Comparison of ENCODE assay signal across 18 cellular contexts in the genomic region with DNA sequence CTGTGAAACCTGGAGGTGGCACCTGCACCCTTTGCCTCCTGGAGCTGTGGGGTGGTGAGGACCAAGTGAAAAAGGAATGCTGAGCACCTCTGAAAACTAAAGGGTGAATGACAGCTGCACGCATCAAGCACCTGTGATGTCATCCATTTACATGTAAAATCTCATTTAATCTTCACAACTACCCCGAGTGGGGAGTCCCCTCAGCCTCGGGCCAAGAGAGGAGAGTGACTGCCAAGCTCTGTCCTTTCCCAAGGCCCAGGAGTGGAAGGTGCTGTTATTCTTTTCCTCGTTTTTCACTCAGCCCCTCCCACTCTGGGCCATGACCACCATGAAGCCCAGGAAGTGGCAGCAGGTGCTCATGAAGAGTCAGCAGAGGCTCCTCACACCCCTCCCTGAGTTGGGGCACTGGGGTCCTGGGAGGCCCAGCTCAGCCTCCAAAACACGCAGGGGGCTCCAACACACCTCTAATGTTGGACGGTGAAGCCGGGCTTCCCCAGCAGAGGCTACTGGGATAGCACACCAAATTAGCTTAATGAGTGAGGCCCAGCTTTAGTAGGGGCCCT. TPM values are rescaled to one million over a fixed set of nuclear protein-coding genes. Genes with fewer than 3 reads are reported as not detected.
DNase-seq lines count a peak whose midpoint lies in the region; ATAC-seq and TF ChIP-seq lines count a peak whose summit lies in the region.
"Had no signal": no experiment of that assay in that cellular context is flagged by ENCODE, and none has a peak within 500 bp of the region (broad histone marks: within the 10 kb centered on the region; RNA-seq: fewer than 3 reads in every experiment).

No MANE protein-coding gene starts in this region.

- H3K4me3 ChIP-seq in Caco-2 (ENCODE audit: low read depth, low read length) = no peak overlapping the region
- H3K4me3 ChIP-seq in GM23338 = no peak overlapping the region
- H3K4me3 ChIP-seq: SJCRH30 had no signal

- H3K4me1 ChIP-seq in Caco-2 (peaks cover 7% of the 10 kb centered on the region; the same call in 1 of the 2 replicates), GM23338 (ENCODE audit: insufficient read depth) (peaks cover 58% of the 10 kb centered on the region)

- H3K9me2 ChIP-seq in GM23338 (ENCODE audit: insufficient read depth) = no peaks in the 10 kb centered on the region

- CTCF ChIA-PET in Caco-2 (lab: Charles Lee) = interaction anchor here (2.8 kb wide), 1 partner anchor 36 kb away, joined by 22 read pairs; the partner anchor contains the start of gene NECTIN1

- H3K27ac Mint-ChIP-seq in Caco-2 (ENCODE audit: unreplicated experiment) (peak overlapping the region; percentile 64), GM23338 (0 out of 2 replicates have a peak overlapping the region, but pooled peaks have one; percentile 39), glutamatergic neuron (ENCODE audit: unreplicated experiment) (no peak overlapping the region)
- no peak overlapping the region for H3K27ac Mint-ChIP-seq in activated naive CD8-positive, alpha-beta T cell treated with anti-CD3 and anti-CD28 coated beads, Interleukin-2, amount 50 U/mL, for 24 hours
- H3K27ac Mint-ChIP-seq: activated CD4-positive, alpha-beta memory T cell treated with anti-CD3 and anti-CD28 coated beads, Interleukin-2, amount 10 ng/mL, durations not matched to agents 7 days and 5 days; activated T-helper 2 cell treated with anti-CD3 and anti-CD28 coated beads, Interferon-gamma antibody, Interleukin-2, Interleukin-4, amounts not matched to agents 10 μg/mL and 5 μg/mL and 100 μg/mL, durations not matched to agents 14 hours and 24 hours and 36 hours; nephron progenitor cell had no signal

- H3K9me3 Mint-ChIP-seq in Caco-2 (ENCODE audit: unreplicated experiment) (no peaks in the 10 kb centered on the region), GM23338 (no peaks in the 10 kb centered on the region), glutamatergic neuron (ENCODE audit: unreplicated experiment) (peaks cover 2% of the 10 kb centered on the region)
- H3K9me3 Mint-ChIP-seq in activated naive CD8-positive, alpha-beta T cell treated with anti-CD3 and anti-CD28 coated beads, Interleukin-2, amount 50 U/mL, for 24 hours = no peaks in the 10 kb centered on the region
- H3K9me3 Mint-ChIP-seq: activated CD4-positive, alpha-beta memory T cell treated with anti-CD3 and anti-CD28 coated beads, Interleukin-2, amount 10 ng/mL, durations not matched to agents 7 days and 5 days; activated T-helper 2 cell treated with anti-CD3 and anti-CD28 coated beads, Interferon-gamma antibody, Interleukin-2, Interleukin-4, amounts not matched to agents 10 μg/mL and 5 μg/mL and 100 μg/mL, durations not matched to agents 14 hours and 24 hours and 36 hours; nephron progenitor cell had no signal

- H3K36me3 ChIP-seq in Caco-2 (ENCODE audit: control insufficient read depth, insufficient read depth, low read length) (no peaks in the 10 kb centered on the region), GM23338 (ENCODE audit: insufficient read depth) (no peaks in the 10 kb centered on the region)

- H3K79me2 ChIP-seq in GM23338 (replicated peaks; ENCODE audit: insufficient read depth) = peaks cover 88% of the 10 kb centered on the region

- BruUV-seq in Caco-2 (replicated peaks; lab: Mats Ljungman, UMichigan) = no TSS peak

- TF ChIP-seq CTCF in Caco-2 (IDR thresholded peaks at IDR 0.05; ENCODE audit: insufficient read depth in 1 of 2, low read depth in 1 of 2, low read length in 1 of 2, severe bottlenecking in 1 of 2, unreplicated experiment in 1 of 2) = no peak
- no peak for TF ChIP-seq CTCF in GM23338 (conservative IDR thresholded peaks at IDR 0.05; ENCODE audit: low read depth in 2 of 2)
- no peak for TF ChIP-seq CTCF in glutamatergic neuron (IDR thresholded peaks at IDR 0.05; ENCODE audit: partially characterized antibody, unreplicated experiment)

- DNase-seq in Caco-2 (no peak), GM23338 (ENCODE audit: low spot score) (no peak), SHP77 treated with DMSO at 0.1 percent for 48 hours (lab: John Stamatoyannopoulos, UW) (peak; percentile 11), glutamatergic neuron (no peak), head of caudate nucleus (no peak)
- DNase-seq in activated naive CD8-positive, alpha-beta T cell treated with anti-CD3 and anti-CD28 coated beads, Interleukin-2, amount 50 U/mL, for 24 hours = no peak
- no peak for DNase-seq in activated CD4-positive, CD25-positive, alpha-beta regulatory T cell (lab: John Stamatoyannopoulos, UW)
- DNase-seq: activated CD4-positive, alpha-beta memory T cell treated with anti-CD3 and anti-CD28 coated beads, Interleukin-2, amount 10 ng/mL, durations not matched to agents 7 days and 5 days; AML-193; Karpas-422; NCI-H146; nephron progenitor cell; NK-92 treated with Interleukin-12 subunit alpha and Interleukin-12 subunit beta, amount 100 ng/mL, for 24 hours; right cardiac atrium; stimulated activated CD4-positive, alpha-beta T cell treated with anti-CD3 and anti-CD28 coated beads, Interleukin-1b, Interleukin-23, amount 100 ng/mL, for 48 hours had no signal

- H3K27ac ChIP-seq in GM23338 (ENCODE audit: low read depth) = no peak overlapping the region
- H3K27ac ChIP-seq: SJCRH30 had no signal

- H3K36me3 Mint-ChIP-seq in Caco-2 (ENCODE audit: insufficient read depth, unreplicated experiment) (peaks cover 7% of the 10 kb centered on the region), GM23338 (ENCODE audit: low read depth) (no peaks in the 10 kb centered on the region; the same call in 2 of the 3 replicates), glutamatergic neuron (ENCODE audit: unreplicated experiment) (no peaks in the 10 kb centered on the region)
- H3K36me3 Mint-ChIP-seq in activated naive CD8-positive, alpha-beta T cell treated with anti-CD3 and anti-CD28 coated beads, Interleukin-2, amount 50 U/mL, for 24 hours (ENCODE audit: low read depth) = no peaks in the 10 kb centered on the region

- no peak overlapping the region for H2AFZ ChIP-seq in GM23338

- peaks cover 68% of the 10 kb centered on the region for H4K20me1 ChIP-seq in GM23338 (replicated peaks; ENCODE audit: insufficient read depth)

- no peaks in the 10 kb centered on the region for H3K9me3 ChIP-seq in Caco-2
- H3K9me3 ChIP-seq: SJCRH30 had no signal

- H3K4me3 Mint-ChIP-seq in Caco-2 (ENCODE audit: unreplicated experiment) (no peak overlapping the region), GM23338 (peak overlapping the region; percentile 27; the same call in 2 of the 3 replicates), glutamatergic neuron (ENCODE audit: unreplicated experiment) (peak overlapping the region; percentile 6)
- no peak overlapping the region for H3K4me3 Mint-ChIP-seq in activated naive CD8-positive, alpha-beta T cell treated with anti-CD3 and anti-CD28 coated beads, Interleukin-2, amount 50 U/mL, for 24 hours
- H3K4me3 Mint-ChIP-seq: activated CD4-positive, alpha-beta memory T cell treated with anti-CD3 and anti-CD28 coated beads, Interleukin-2, amount 10 ng/mL, durations not matched to agents 7 days and 5 days; nephron progenitor cell had no signal

- H3K4me1 Mint-ChIP-seq in Caco-2 (ENCODE audit: low read depth, unreplicated experiment) (peaks cover 21% of the 10 kb centered on the region), GM23338 (peaks cover 80% of the 10 kb centered on the region), glutamatergic neuron (ENCODE audit: low read depth, unreplicated experiment) (peaks cover 12% of the 10 kb centered on the region)
- H3K4me1 Mint-ChIP-seq in activated naive CD8-positive, alpha-beta T cell treated with anti-CD3 and anti-CD28 coated beads, Interleukin-2, amount 50 U/mL, for 24 hours = peaks cover 33% of the 10 kb centered on the region

- H3K27me3 Mint-ChIP-seq in Caco-2 (ENCODE audit: insufficient read depth, unreplicated experiment) = no peaks in the 10 kb centered on the region
- H3K27me3 Mint-ChIP-seq in GM23338 (ENCODE audit: insufficient read depth, low read depth, poor library complexity) = peaks cover 31% of the 10 kb centered on the region
- H3K27me3 Mint-ChIP-seq in glutamatergic neuron (ENCODE audit: unreplicated experiment) = peaks cover 7% of the 10 kb centered on the region
- H3K27me3 Mint-ChIP-seq in activated naive CD8-positive, alpha-beta T cell treated with anti-CD3 and anti-CD28 coated beads, Interleukin-2, amount 50 U/mL, for 24 hours = no peaks in the 10 kb centered on the region

- H3K27me3 ChIP-seq in Caco-2 (replicated peaks; ENCODE audit: control insufficient read depth, insufficient read depth, low read length) (no peaks in the 10 kb centered on the region), GM23338 (ENCODE audit: insufficient read depth) (no peaks in the 10 kb centered on the region)
- H3K27me3 ChIP-seq: SJCRH30 had no signal

- H3K4me2 ChIP-seq in GM23338 = peak overlapping the region; percentile 51; the same call in 1 of the 2 replicates

- POLR2A ChIA-PET in Caco-2 (lab: Charles Lee) = no interaction called here

- intact Hi-C loops in Caco-2 (cut with micrococcal nuclease; ENCODE audit: unreplicated experiment) (no loop called here), head of caudate nucleus (cut with DNase I) (no loop called here)

- ATAC-seq in GM23338 = no peak
- no peak for ATAC-seq in HG02678 (IDR thresholded peaks at IDR 0.05; ENCODE audit: unreplicated experiment)
- ATAC-seq in activated naive CD8-positive, alpha-beta T cell treated with anti-CD3 and anti-CD28 coated beads, Interleukin-2, amount 50 U/mL, for 24 hours = no peak
- ATAC-seq: right cardiac atrium had no signal

- no peaks in the 10 kb centered on the region for H3F3A ChIP-seq in GM23338 (replicated peaks; ENCODE audit: low read depth)

TF ChIP-seq in GM23338, 12 proteins besides CTCF, POLR2A, EP300 and RAD21 (continues in another document):
- TF ChIP-seq POLR2AphosphoS5 (IDR thresholded peaks at IDR 0.05; ENCODE audit: low read depth) = no peak
- TF ChIP-seq, protein P1, sequence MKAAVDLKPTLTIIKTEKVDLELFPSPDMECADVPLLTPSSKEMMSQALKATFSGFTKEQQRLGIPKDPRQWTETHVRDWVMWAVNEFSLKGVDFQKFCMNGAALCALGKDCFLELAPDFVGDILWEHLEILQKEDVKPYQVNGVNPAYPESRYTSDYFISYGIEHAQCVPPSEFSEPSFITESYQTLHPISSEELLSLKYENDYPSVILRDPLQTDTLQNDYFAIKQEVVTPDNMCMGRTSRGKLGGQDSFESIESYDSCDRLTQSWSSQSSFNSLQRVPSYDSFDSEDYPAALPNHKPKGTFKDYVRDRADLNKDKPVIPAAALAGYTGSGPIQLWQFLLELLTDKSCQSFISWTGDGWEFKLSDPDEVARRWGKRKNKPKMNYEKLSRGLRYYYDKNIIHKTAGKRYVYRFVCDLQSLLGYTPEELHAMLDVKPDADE (IDR thresholded peaks at IDR 0.05) = no peak
- no peak for TF ChIP-seq ZNF114 (CRISPR knock-in tag; IDR thresholded peaks at IDR 0.05)
- no peak for TF ChIP-seq EZH2 (IDR thresholded peaks at IDR 0.05; ENCODE audit: low read depth, unreplicated experiment)
- no peak for TF ChIP-seq CREB1 (CRISPR knock-in tag; IDR thresholded peaks at IDR 0.05; ENCODE audit: low read depth)

RNA-seq across cellular contexts. Expression of gene NECTIN1, which starts 35.7 kb away (rescaled TPM):
- total RNA-seq in Caco-2 (2022) (60.1 and 63.6 TPM in 2 replicates), glutamatergic neuron (ENCODE audit: unreplicated experiment) (26.0 TPM)
- 48.4 and 56.3 TPM in 2 replicates for total RNA-seq in GM23338 (2014; rRNA removed; shearing (Covaris generic))
- polyA plus RNA-seq in GM23338 (2016; fragmentation: Nextera tagmentation; extraction: Ambion mirVana) = 18.7 and 19.9 TPM in 2 replicates

Comparison
In these comparisons a context has a peak if more than half of its experiments do, and no peak if none do; other contexts are left out.
1. H3K27ac Mint-ChIP-seq: peak in Caco-2 (single experiment) and GM23338 (single experiment); none in glutamatergic neuron (single experiment) and activated naive CD8-positive, alpha-beta T cell treated with anti-CD3 and anti-CD28 coated beads, Interleukin-2, amount 50 U/mL, for 24 hours (single experiment).
2. H3K4me3 Mint-ChIP-seq: peak in GM23338 (single experiment) and glutamatergic neuron (single experiment); none in Caco-2 (single experiment) and activated naive CD8-positive, alpha-beta T cell treated with anti-CD3 and anti-CD28 coated beads, Interleukin-2, amount 50 U/mL, for 24 hours (single experiment).